32 cellular contexts compared by ENCODE assay signal in genomic region chr15:79078003-79078402, GRCh38. TPM values are rescaled to one million over a fixed set of nuclear protein-coding genes. Genes with fewer than 3 reads are reported as not detected.
"Had no signal": no experiment of that assay in that cellular context is flagged by ENCODE, and none has a peak within 500 bp of the region (broad histone marks: within the 10 kb centered on the region; RNA-seq: fewer than 3 reads in every experiment).

No MANE protein-coding gene starts in this region.

- H3K4me1 Mint-ChIP-seq: activated naive CD8-positive, alpha-beta T cell treated with anti-CD3 and anti-CD28 coated beads for 36 hours had no signal

- H3K9me3 Mint-ChIP-seq: activated B cell treated with CpG ODN at 0.5 μM for 24 hours; activated CD4-positive, alpha-beta memory T cell treated with anti-CD3 and anti-CD28 coated beads for 36 hours; activated naive CD8-positive, alpha-beta T cell treated with anti-CD3 and anti-CD28 coated beads for 36 hours; activated T-cell treated with anti-CD3 and anti-CD28 coated beads, Interleukin-2, amount 50 U/mL, for 4 hours; activated T-helper 1 cell treated with anti-CD3 and anti-CD28 coated beads, Interleukin-12 subunit alpha, Interleukin-12 subunit beta, Interleukin-2, Interleukin-4 antibody, amounts not matched to agents 30 ng/mL and 10 ng/mL and 1 ng/mL, durations not matched to agents 14 hours and 24 hours and 36 hours had no signal

- H3K27ac Mint-ChIP-seq: activated CD4-positive, alpha-beta memory T cell treated with anti-CD3 and anti-CD28 coated beads for 36 hours; activated naive CD8-positive, alpha-beta T cell treated with anti-CD3 and anti-CD28 coated beads for 36 hours; activated T-helper 1 cell treated with anti-CD3 and anti-CD28 coated beads, Interleukin-12 subunit alpha, Interleukin-12 subunit beta, Interleukin-2, Interleukin-4 antibody, amounts not matched to agents 30 ng/mL and 10 ng/mL and 1 ng/mL, durations not matched to agents 14 hours and 24 hours and 36 hours had no signal

- H3K36me3 Mint-ChIP-seq: activated CD4-positive, alpha-beta memory T cell treated with anti-CD3 and anti-CD28 coated beads for 36 hours; activated naive CD8-positive, alpha-beta T cell treated with anti-CD3 and anti-CD28 coated beads for 36 hours had no signal

- H3K27me3 Mint-ChIP-seq: activated B cell treated with CpG ODN at 0.5 μM for 24 hours; activated naive CD8-positive, alpha-beta T cell treated with anti-CD3 and anti-CD28 coated beads for 36 hours had no signal

- DNase-seq: activated B cell treated with CpG ODN at 0.5 μM for 24 hours; activated CD4-positive, alpha-beta memory T cell treated with anti-CD3 and anti-CD28 coated beads for 36 hours; activated CD4-positive, alpha-beta T cell treated with anti-CD3 and anti-CD28 coated beads for 4 hours; activated CD4-positive, alpha-beta T cell treated with anti-CD3 and anti-CD28 coated beads, Interleukin-2, amount 50 U/mL, for 1 hour; activated CD4-positive, CD25-positive, alpha-beta regulatory T cell treated with anti-CD3 and anti-CD28 coated beads, Interleukin-2, amount 50 U/mL, for 72 hours; activated CD8-positive, alpha-beta memory T cell treated with anti-CD3 and anti-CD28 coated beads, Interleukin-2, amount 50 U/mL, for 4 hours; activated naive CD4-positive, alpha-beta T cell; activated naive CD4-positive, alpha-beta T cell treated with anti-CD3 and anti-CD28 coated beads, Interleukin-2, amount 50 U/mL, for 16 hours; activated naive CD8-positive, alpha-beta T cell treated with anti-CD3 and anti-CD28 coated beads for 36 hours; activated T-cell treated with anti-CD3 and anti-CD28 coated beads for 4 hours; activated T-cell treated with anti-CD3 and anti-CD28 coated beads, Interleukin-2, amount 50 U/mL, for 4 hours; amniotic stem cell; NCI-H1092 treated with DMSO at 0.1 percent for 48 hours; NCI-H1417 treated with DMSO at 0.1 percent for 48 hours; NCI-H187 treated with DMSO at 0.1 percent for 48 hours; NCI-H2081; NCI-H345; NCI-H524 treated with DMSO at 0.1 percent for 48 hours; NK-92 treated with Interleukin-12 subunit alpha and Interleukin-12 subunit beta, amount 100 ng/mL, for 24 hours; PC-3; Peyer's patch; Right ventricle myocardium superior; RPMI8226; SW 1271; T-helper 1 cell; T-helper 2 cell; T-helper 9 cell had no signal

- H3K4me3 Mint-ChIP-seq: activated B cell treated with CpG ODN at 0.5 μM for 24 hours; activated CD4-positive, alpha-beta memory T cell treated with anti-CD3 and anti-CD28 coated beads for 36 hours; activated naive CD8-positive, alpha-beta T cell treated with anti-CD3 and anti-CD28 coated beads for 36 hours; activated T-cell treated with anti-CD3 and anti-CD28 coated beads, Interleukin-2, amount 50 U/mL, for 4 hours; activated T-helper 1 cell treated with anti-CD3 and anti-CD28 coated beads, Interleukin-12 subunit alpha, Interleukin-12 subunit beta, Interleukin-2, Interleukin-4 antibody, amounts not matched to agents 30 ng/mL and 10 ng/mL and 1 ng/mL, durations not matched to agents 14 hours and 24 hours and 36 hours had no signal

- ATAC-seq: activated T-cell treated with anti-CD3 and anti-CD28 coated beads, Interleukin-2, amount 50 U/mL, for 4 hours; K562; PC-3 had no signal

RNA-seq across cellular contexts. Expression of gene RASGRF1, which starts 12.6 kb away (rescaled TPM):
- total RNA-seq: activated naive CD8-positive, alpha-beta T cell treated with anti-CD3 and anti-CD28 coated beads for 36 hours; activated T-helper 1 cell treated with anti-CD3 and anti-CD28 coated beads, Interleukin-12 subunit alpha, Interleukin-12 subunit beta, Interleukin-2, Interleukin-4 antibody, amounts not matched to agents 30 ng/mL and 10 ng/mL and 1 ng/mL, durations not matched to agents 14 hours and 24 hours and 36 hours; NCI-H460; PC-3; Right ventricle myocardium superior had no signal
- polyA plus RNA-seq: aorta, cardiac muscle cell had no signal
